ENCODE assay signal across 8 cellular contexts in the genomic region with DNA sequence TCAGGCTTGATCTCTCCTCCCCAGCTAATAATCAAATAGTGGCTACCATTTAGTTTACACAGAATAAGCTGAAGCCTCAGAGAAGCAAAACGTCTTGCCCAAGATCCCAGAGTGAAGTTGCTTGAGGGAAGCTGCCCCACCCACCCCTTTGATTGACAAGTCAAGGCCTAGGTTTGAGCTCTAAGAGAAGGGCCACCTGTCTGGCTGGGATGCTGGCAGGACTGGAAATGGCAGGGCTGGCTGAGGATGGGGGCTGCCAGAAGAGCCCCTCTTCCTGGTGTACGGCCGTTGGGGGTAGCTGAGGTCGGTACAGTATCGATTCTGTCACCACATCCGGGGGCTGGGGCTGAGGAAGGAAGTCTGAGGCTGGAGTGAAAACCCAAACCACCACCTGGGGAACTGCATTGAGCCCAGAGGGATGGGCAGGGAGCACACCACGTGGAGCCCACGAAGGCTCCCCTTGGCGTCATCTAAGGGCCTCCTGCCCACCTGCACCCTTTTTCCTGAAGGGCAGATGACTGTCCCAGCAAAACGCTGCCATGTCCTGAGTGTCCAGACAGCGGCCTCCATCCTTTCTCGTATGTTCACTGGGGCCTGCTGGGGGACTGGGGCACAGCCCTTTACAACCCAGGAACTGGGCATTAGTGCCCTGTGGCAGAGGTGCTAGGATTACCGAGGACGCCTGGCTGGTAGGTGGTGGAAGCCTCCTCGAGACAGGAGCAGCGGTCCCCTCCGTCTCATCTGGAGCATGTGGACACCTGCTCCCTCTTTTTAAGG.
A peak's percentile ranks its signal among the peaks of the same experiment; 100 is the strongest.
DNase-seq lines count a peak whose midpoint lies in the region.

No MANE protein-coding gene starts in this region.

- peaks cover 28% of the 10 kb centered on the region for H3K36me3 ChIP-seq in iPS-18a (ENCODE audit: control insufficient read depth, low read depth, low read length)

- no peaks in the 10 kb centered on the region for H3K9me3 ChIP-seq in iPS-18a (ENCODE audit: control insufficient read depth, low read depth, low read length)

- H3K4me3 ChIP-seq in iPS-18a (ENCODE audit: low read length), result peak overlapping the region; percentile 78

- H3K27me3 ChIP-seq in iPS-18a (ENCODE audit: control insufficient read depth, insufficient read depth, low read length), result no peaks in the 10 kb centered on the region

- no peak overlapping the region for H3K27ac ChIP-seq in iPS-18a (ENCODE audit: low read length)

- no peak overlapping the region for H3K9ac ChIP-seq in iPS-18a (ENCODE audit: low read length)

- H3K4me1 ChIP-seq in iPS-18a (ENCODE audit: control insufficient read depth, low read depth, low read length), result peaks cover 13% of the 10 kb centered on the region

- DNase-seq in NK-92 treated with Interleukin-12 subunit alpha and Interleukin-12 subunit beta, amount 100 ng/mL, for 24 hours (lab: John Stamatoyannopoulos, UW), result peak; percentile 66
- DNase-seq in NK-92 (lab: John Stamatoyannopoulos, UW; ENCODE audit: unreplicated experiment), result no peak
- peak; percentile 79 for DNase-seq in OCI-M1 (lab: John Stamatoyannopoulos, UW)
- peak; percentile 22 to 45 for DNase-seq in activated T-helper 1 cell treated with anti-CD3 and anti-CD28 coated beads, Interleukin-2, amount 50 U/mL, for 16 hours (ENCODE audit: low read depth in 1 of 2, low spot score in 1 of 2)
- peak; percentile 71 for DNase-seq in stimulated activated CD8-positive, alpha-beta memory T cell treated with anti-CD3 and anti-CD28 coated beads, Interleukin-4, amount 100 ng/mL, for 48 hours
- DNase-seq in kidney tubule cell (ENCODE audit: low spot score), result no peak
- no peak for DNase-seq in DMS79 (lab: John Stamatoyannopoulos, UW)

Comparison
In these comparisons a context has a peak if more than half of its experiments do, and no peak if none do; other contexts are left out.
1. DNase-seq: peak in NK-92 treated with Interleukin-12 subunit alpha and Interleukin-12 subunit beta, amount 100 ng/mL, for 24 hours (single experiment), OCI-M1 (single experiment), activated T-helper 1 cell treated with anti-CD3 and anti-CD28 coated beads, Interleukin-2, amount 50 U/mL, for 16 hours (2 of 2) and stimulated activated CD8-positive, alpha-beta memory T cell treated with anti-CD3 and anti-CD28 coated beads, Interleukin-4, amount 100 ng/mL, for 48 hours (single experiment); none in NK-92 (single experiment), kidney tubule cell (single experiment) and DMS79 (single experiment).